Comparison of ENCODE assay signal across 16 cellular contexts in genomic region chr6:112802154-112802553, GRCh38.
A peak's percentile ranks its signal among the peaks of the same experiment; 100 is the strongest.
DNase-seq lines count a peak whose midpoint lies in the region; FAIRE-seq and TF ChIP-seq lines count a peak whose summit lies in the region.
"Had no signal": no experiment of that assay in that cellular context is flagged by ENCODE, and none has a peak within 500 bp of the region (broad histone marks: within the 10 kb centered on the region; RNA-seq: fewer than 3 reads in every experiment).

No MANE protein-coding gene starts in this region.

- TF ChIP-seq CTCF in bronchial epithelial cell (IDR thresholded peaks at IDR 0.05; ENCODE audit: insufficient read depth, low read length, severe bottlenecking) (no peak), tibial artery (IDR thresholded peaks at IDR 0.05) (no peak), GM20000 (IDR thresholded peaks at IDR 0.05; ENCODE audit: extremely low read depth, missing control alignments) (no peak)

- H3K4me3 ChIP-seq in bronchial epithelial cell (ENCODE audit: low read depth, low read length) (no peak overlapping the region), tibial artery (no peak overlapping the region)
- H3K4me3 ChIP-seq: prostate gland had no signal

- H3K27me3 ChIP-seq in bronchial epithelial cell (ENCODE audit: control insufficient read depth, insufficient read depth, low read length) (no peaks in the 10 kb centered on the region), tibial artery (no peaks in the 10 kb centered on the region)

- DNase-seq in AG08396 (ENCODE audit: low spot score) (peak; percentile 53), LoVo (ENCODE audit: low spot score) (peak; percentile 20), bronchial epithelial cell (ENCODE audit: low read depth) (peak; percentile 83), kidney glomerular epithelial cell (lab: John Stamatoyannopoulos, UW) (peak; percentile 59), tibial artery (no peak), CD1c-positive myeloid dendritic cell (ENCODE audit: extremely low spot score) (no peak), GM20000 (ENCODE audit: low spot score) (no peak)
- no peak for DNase-seq in activated CD4-positive, alpha-beta T cell treated with anti-CD3 and anti-CD28 coated beads, Interleukin-2, amount 50 U/mL, for 48 hours
- DNase-seq: activated T-cell treated with anti-CD3 and anti-CD28 coated beads, Interleukin-2, amount 50 U/mL, for 48 hours; C1 segment of cervical spinal cord; central memory CD4-positive, alpha-beta T cell; RPMI8226 had no signal

- H3K9me3 ChIP-seq in tibial artery = no peaks in the 10 kb centered on the region
- H3K9me3 ChIP-seq: prostate gland had no signal

- no peak for FAIRE-seq in bronchial epithelial cell (lab: Jason Lieb, UNC)
- FAIRE-seq: H1 had no signal

- H3K4me1 ChIP-seq in tibial artery = peaks cover 0 to 3% (median 0%) of the 10 kb centered on the region in 4 donors
- H3K4me1 ChIP-seq: prostate gland had no signal

- intact Hi-C loops in tibial artery (cut with DNase I; ENCODE audit: low total_unique reads) = no loop called here

- no peak overlapping the region for H3K27ac ChIP-seq in tibial artery
- H3K27ac ChIP-seq: KMS-11, prostate gland, VCaP had no signal

- H3K36me3 ChIP-seq in bronchial epithelial cell (ENCODE audit: control insufficient read depth, insufficient read depth, low read length) = no peaks in the 10 kb centered on the region
- no peaks in the 10 kb centered on the region for H3K36me3 ChIP-seq in tibial artery
- H3K36me3 ChIP-seq: prostate gland had no signal

Comparison
In these comparisons a context has a peak if more than half of its experiments do, and no peak if none do; other contexts are left out.
1. DNase-seq: peak in AG08396 (single experiment), LoVo (single experiment), bronchial epithelial cell (single experiment) and kidney glomerular epithelial cell (single experiment); none in activated CD4-positive, alpha-beta T cell treated with anti-CD3 and anti-CD28 coated beads, Interleukin-2, amount 50 U/mL, for 48 hours (0 of 2), tibial artery (0 of 2), CD1c-positive myeloid dendritic cell (single experiment) and GM20000 (single experiment).